Comparison of ENCODE assay signal across 36 cellular contexts in the genomic region with DNA sequence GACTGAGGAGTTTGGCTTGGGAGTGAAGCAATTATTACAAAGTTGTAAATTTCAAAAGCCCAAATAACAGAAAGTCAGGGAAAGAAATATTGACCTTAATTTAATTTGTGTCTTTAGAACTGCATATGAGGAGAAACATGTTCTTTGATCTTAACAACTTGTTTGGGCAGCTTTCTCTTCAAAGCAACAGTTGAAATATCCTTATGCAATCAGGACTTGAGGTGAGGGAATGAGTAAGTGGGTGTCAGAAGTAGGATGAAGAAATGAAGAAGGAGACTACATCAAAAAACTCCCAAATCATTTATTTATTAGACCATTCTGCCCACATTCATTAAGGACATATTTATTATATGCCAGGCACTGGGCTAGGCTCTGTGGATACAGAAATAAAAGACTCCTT.
"Had no signal": no experiment of that assay in that cellular context is flagged by ENCODE, and none has a peak within 500 bp of the region (broad histone marks: within the 10 kb centered on the region; RNA-seq: fewer than 3 reads in every experiment).

No MANE protein-coding gene starts in this region.

- H3K27ac ChIP-seq: adrenal gland, body of pancreas, brain microvascular endothelial cell, VCaP had no signal

- ATAC-seq: activated CD8-positive, alpha-beta T cell treated with anti-CD3 and anti-CD28 coated beads for 36 hours; activated naive CD4-positive, alpha-beta T cell treated with anti-CD3 and anti-CD28 coated beads, Interleukin-2, amount 50 U/mL, for 72 hours; activated T-cell treated with anti-CD3 and anti-CD28 coated beads, Interleukin-2, amount 50 U/mL, for 4 hours; activated T-cell treated with anti-CD3 and anti-CD28 coated beads, Interleukin-2, amount 50 U/mL, for 72 hours; activated T-helper 17 cell treated with anti-CD3 and anti-CD28 coated beads, Interleukin-2, amount 50 U/mL, for 72 hours; body of pancreas had no signal

- H3K36me3 Mint-ChIP-seq: activated CD4-positive, alpha-beta memory T cell treated with anti-CD3 and anti-CD28 coated beads for 36 hours; activated naive CD4-positive, alpha-beta T cell treated with anti-CD3 and anti-CD28 coated beads, Interleukin-2, amount 50 U/mL, for 72 hours; activated naive CD8-positive, alpha-beta T cell treated with anti-CD3 and anti-CD28 coated beads for 36 hours had no signal

- H3K27me3 ChIP-seq: adrenal gland, body of pancreas, brain microvascular endothelial cell had no signal

- H3K27ac Mint-ChIP-seq: activated B cell treated with CpG ODN at 0.5 μM for 24 hours; activated CD4-positive, alpha-beta memory T cell treated with anti-CD3 and anti-CD28 coated beads for 36 hours; activated CD4-positive, alpha-beta T cell treated with anti-CD3 and anti-CD28 coated beads, Interleukin-2, amount 10 ng/mL, durations not matched to agents 24 days and 14 days; activated CD8-positive, alpha-beta T cell treated with anti-CD3 and anti-CD28 coated beads for 36 hours; activated naive CD4-positive, alpha-beta T cell treated with anti-CD3 and anti-CD28 coated beads for 36 hours; activated naive CD4-positive, alpha-beta T cell treated with anti-CD3 and anti-CD28 coated beads, Interleukin-2, amount 50 U/mL, for 72 hours; activated naive CD8-positive, alpha-beta T cell treated with anti-CD3 and anti-CD28 coated beads for 36 hours; activated T-cell treated with anti-CD3 and anti-CD28 coated beads, Interleukin-2, amount 50 U/mL, for 72 hours; activated T-helper 1 cell treated with anti-CD3 and anti-CD28 coated beads, Interleukin-12 subunit alpha, Interleukin-12 subunit beta, Interleukin-2, Interleukin-4 antibody, amounts not matched to agents 30 ng/mL and 10 ng/mL and 1 ng/mL, durations not matched to agents 14 hours and 24 hours and 36 hours; activated T-helper 17 cell treated with anti-CD3 and anti-CD28 coated beads, Interleukin-2, amount 50 U/mL, for 72 hours; T-helper 1 cell treated with Interleukin-12 subunit alpha and Interleukin-12 subunit beta and Interleukin-4 antibody, amounts not matched to agents 30 μg/mL and 1 μg/mL, for 36 hours; T-helper 2 cell treated with Interferon-gamma antibody and Interleukin-4, amounts not matched to agents 5 μg/mL and 100 μg/mL, for 36 hours had no signal

- H3K4me1 Mint-ChIP-seq: activated B cell treated with CpG ODN at 0.5 μM for 24 hours; activated CD4-positive, alpha-beta T cell treated with anti-CD3 and anti-CD28 coated beads, Interleukin-2, amount 10 ng/mL, durations not matched to agents 24 days and 14 days; activated naive CD8-positive, alpha-beta T cell treated with anti-CD3 and anti-CD28 coated beads for 36 hours; activated T-helper 17 cell treated with anti-CD3 and anti-CD28 coated beads, Interleukin-2, amount 50 U/mL, for 72 hours had no signal

- H3K36me3 ChIP-seq: adrenal gland, brain microvascular endothelial cell had no signal

- H3K4me3 ChIP-seq: adrenal gland, body of pancreas had no signal

- H3K4me3 Mint-ChIP-seq: activated B cell treated with CpG ODN at 0.5 μM for 24 hours; activated CD4-positive, alpha-beta memory T cell treated with anti-CD3 and anti-CD28 coated beads for 36 hours; activated CD4-positive, alpha-beta T cell treated with anti-CD3 and anti-CD28 coated beads, Interleukin-2, amount 10 ng/mL, durations not matched to agents 24 days and 14 days; activated CD8-positive, alpha-beta T cell treated with anti-CD3 and anti-CD28 coated beads for 36 hours; activated naive CD4-positive, alpha-beta T cell treated with anti-CD3 and anti-CD28 coated beads for 36 hours; activated naive CD8-positive, alpha-beta T cell treated with anti-CD3 and anti-CD28 coated beads for 36 hours; activated T-cell treated with anti-CD3 and anti-CD28 coated beads, Interleukin-2, amount 50 U/mL, for 4 hours; activated T-cell treated with anti-CD3 and anti-CD28 coated beads, Interleukin-2, amount 50 U/mL, for 72 hours; activated T-helper 1 cell treated with anti-CD3 and anti-CD28 coated beads, Interleukin-12 subunit alpha, Interleukin-12 subunit beta, Interleukin-2, Interleukin-4 antibody, amounts not matched to agents 30 ng/mL and 10 ng/mL and 1 ng/mL, durations not matched to agents 14 hours and 24 hours and 36 hours; activated T-helper 17 cell treated with anti-CD3 and anti-CD28 coated beads, Interleukin-2, amount 50 U/mL, for 72 hours; T-helper 1 cell treated with Interleukin-12 subunit alpha and Interleukin-12 subunit beta and Interleukin-4 antibody, amounts not matched to agents 30 μg/mL and 1 μg/mL, for 36 hours; T-helper 2 cell treated with Interferon-gamma antibody and Interleukin-4, amounts not matched to agents 5 μg/mL and 100 μg/mL, for 36 hours had no signal

- H3K4me1 ChIP-seq: adrenal gland had no signal

- H3K9me3 Mint-ChIP-seq: activated B cell treated with CpG ODN at 0.5 μM for 24 hours; activated CD4-positive, alpha-beta memory T cell treated with anti-CD3 and anti-CD28 coated beads for 36 hours; activated naive CD8-positive, alpha-beta T cell treated with anti-CD3 and anti-CD28 coated beads for 36 hours; activated T-cell treated with anti-CD3 and anti-CD28 coated beads, Interleukin-2, amount 50 U/mL, for 4 hours; T-helper 1 cell treated with Interleukin-12 subunit alpha and Interleukin-12 subunit beta and Interleukin-4 antibody, amounts not matched to agents 30 μg/mL and 1 μg/mL, for 36 hours; T-helper 2 cell treated with Interferon-gamma antibody and Interleukin-4, amounts not matched to agents 5 μg/mL and 100 μg/mL, for 36 hours had no signal

- DNase-seq: activated B cell treated with CpG ODN at 0.5 μM for 24 hours; activated CD4-positive, alpha-beta memory T cell treated with anti-CD3 and anti-CD28 coated beads for 36 hours; activated CD4-positive, alpha-beta T cell treated with anti-CD3 and anti-CD28 coated beads for 4 hours; activated CD4-positive, alpha-beta T cell treated with anti-CD3 and anti-CD28 coated beads, Interleukin-2, amount 10 ng/mL, durations not matched to agents 24 days and 14 days; activated CD4-positive, alpha-beta T cell treated with anti-CD3 and anti-CD28 coated beads, Interleukin-2, amount 50 U/mL, for 1 hour; activated CD4-positive, alpha-beta T cell treated with anti-CD3 and anti-CD28 coated beads, Interleukin-2, amount 50 U/mL, for 4 hours; activated CD4-positive, CD25-positive, alpha-beta regulatory T cell treated with anti-CD3 and anti-CD28 coated beads, Interleukin-2, amount 50 U/mL, for 72 hours; activated CD8-positive, alpha-beta memory T cell treated with anti-CD3 and anti-CD28 coated beads, Interleukin-2, amount 50 U/mL, for 4 hours; activated CD8-positive, alpha-beta T cell treated with anti-CD3 and anti-CD28 coated beads for 36 hours; activated effector memory CD4-positive, alpha-beta T cell treated with anti-CD3 and anti-CD28 coated beads, Interleukin-2, amount 50 U/mL, for 16 hours; activated gamma-delta T cell treated with Interleukin-2 at 50 U/mL for 16 hours; activated naive CD4-positive, alpha-beta T cell; activated naive CD4-positive, alpha-beta T cell treated with anti-CD3 and anti-CD28 coated beads for 36 hours; activated naive CD4-positive, alpha-beta T cell treated with anti-CD3 and anti-CD28 coated beads, Interleukin-2, amount 50 U/mL, for 16 hours; activated naive CD8-positive, alpha-beta T cell treated with anti-CD3 and anti-CD28 coated beads for 36 hours; activated T-cell treated with anti-CD3 and anti-CD28 coated beads for 4 hours; activated T-cell treated with anti-CD3 and anti-CD28 coated beads, Interleukin-2, amount 50 U/mL, for 1 hour; activated T-cell treated with anti-CD3 and anti-CD28 coated beads, Interleukin-2, amount 50 U/mL, for 4 hours; activated T-cell treated with anti-CD3 and anti-CD28 coated beads, Interleukin-2, amount 50 U/mL, for 72 hours; adrenal gland; amniotic stem cell; aorta; body of pancreas; brain microvascular endothelial cell; central memory CD4-positive, alpha-beta T cell; T-helper 1 cell; T-helper 2 cell; T-helper 9 cell had no signal

- H3K9me3 ChIP-seq: adrenal gland, body of pancreas had no signal

- FAIRE-seq: astrocyte, TTC549 had no signal

- H3K27me3 Mint-ChIP-seq: activated B cell treated with CpG ODN at 0.5 μM for 24 hours; activated CD4-positive, alpha-beta memory T cell treated with anti-CD3 and anti-CD28 coated beads for 36 hours; activated CD4-positive, alpha-beta T cell treated with anti-CD3 and anti-CD28 coated beads, Interleukin-2, amount 10 ng/mL, durations not matched to agents 24 days and 14 days; activated naive CD8-positive, alpha-beta T cell treated with anti-CD3 and anti-CD28 coated beads for 36 hours had no signal
